In genomic region chr19:16118489-16119033, GRCh38 we compare ENCODE assay signal across 8 cellular contexts. TPM values are rescaled to one million over a fixed set of nuclear protein-coding genes. Genes with fewer than 3 reads are reported as not detected.
DNase-seq lines count a peak whose midpoint lies in the region; ATAC-seq lines count a peak whose summit lies in the region.

No MANE protein-coding gene starts in this region.

- peak; percentile 95 for DNase-seq in RPMI8226
- DNase-seq in left lobe of liver (ENCODE audit: low spot score): no peak
- DNase-seq in NCI-H446 (lab: John Stamatoyannopoulos, UW): no peak
- no peak for DNase-seq in NCI-H146 treated with DMSO at 0.1 percent for 48 hours (lab: John Stamatoyannopoulos, UW; ENCODE audit: unreplicated experiment)
- DNase-seq in LoVo (ENCODE audit: low spot score): no peak
- no peak for DNase-seq in iPS-NIHi7 (ENCODE audit: extremely low spot score)

- ATAC-seq in GM19023 (IDR thresholded peaks at IDR 0.05; ENCODE audit: unreplicated experiment) (peak; percentile 82), HG02870 (IDR thresholded peaks at IDR 0.05; ENCODE audit: unreplicated experiment) (peak; percentile 70), left lobe of liver (peak; percentile 5)

RNA-seq across cellular contexts. Expression of gene RAB8A, which starts 6.9 kb away (rescaled TPM):
- 56.5 TPM for total RNA-seq in left lobe of liver

RNA-seq across cellular contexts. Expression of gene HSH2D, which starts 24.9 kb away (rescaled TPM):
- total RNA-seq in left lobe of liver: 0.86 TPM

RNA-seq across cellular contexts. Expression of gene TPM4, which starts 42.3 kb away (rescaled TPM):
- total RNA-seq in left lobe of liver: 21.0 TPM

RNA-seq across cellular contexts. Expression of gene CIB3, which starts 54.8 kb away (rescaled TPM):
- not detected for total RNA-seq in left lobe of liver

Comparison
In these comparisons a context has a peak if more than half of its experiments do, and no peak if none do; other contexts are left out.
1. ATAC-seq: peak in every context shown above with its lines; median percentile 82 in GM19023; 70 in HG02870; 5 in left lobe of liver.